ENCODE assay signal across 24 cellular contexts in genomic region chr10:37957841-37958240, GRCh38.
"Had no signal": no experiment of that assay in that cellular context is flagged by ENCODE, and none has a peak within 500 bp of the region (broad histone marks: within the 10 kb centered on the region; RNA-seq: fewer than 3 reads in every experiment).

No MANE protein-coding gene starts in this region.

- H3K9me3 ChIP-seq: MG63 had no signal

- H3K4me3 ChIP-seq: MG63, SJSA1, SK-N-MC had no signal

- H3K27me3 ChIP-seq: MG63, SJSA1 had no signal

- ATAC-seq: HepG2, Panc1, PC-3 had no signal

- H3K27ac ChIP-seq: SJSA1, SK-N-MC had no signal

- H3K4me1 ChIP-seq: SJSA1 had no signal

- DNase-seq: IMR-90; Karpas-422; KG1; MG63; NCI-H1092; NCI-H1105 treated with DMSO at 0.1 percent for 48 hours; NCI-H1417 treated with DMSO at 0.1 percent for 48 hours; NCI-H187; NCI-H2029; NCI-H2081 treated with DMSO at 0.1 percent for 48 hours; NCI-H2171 treated with DMSO at 0.1 percent for 48 hours; NCI-H345; NCI-H446 treated with DMSO at 0.1 percent for 48 hours; NCI-H510A treated with DMSO at 0.1 percent for 48 hours; NCI-H526; NCI-H748 treated with DMSO at 0.1 percent for 48 hours; NK-92 treated with Interleukin-12 subunit alpha and Interleukin-12 subunit beta, amount 100 ng/mL, for 24 hours; PC-3; Right ventricle myocardium superior; SIG-M5 had no signal
